ENCODE assay signal across 1 cellular context in genomic region chr1:2845874-2846273, GRCh38.
TF ChIP-seq lines count a peak whose summit lies in the region.

No MANE protein-coding gene starts in this region.

TF ChIP-seq in HepG2, 621 proteins besides CTCF, POLR2A, EP300 and RAD21 (continued from another document):
- TF ChIP-seq, protein P1, sequence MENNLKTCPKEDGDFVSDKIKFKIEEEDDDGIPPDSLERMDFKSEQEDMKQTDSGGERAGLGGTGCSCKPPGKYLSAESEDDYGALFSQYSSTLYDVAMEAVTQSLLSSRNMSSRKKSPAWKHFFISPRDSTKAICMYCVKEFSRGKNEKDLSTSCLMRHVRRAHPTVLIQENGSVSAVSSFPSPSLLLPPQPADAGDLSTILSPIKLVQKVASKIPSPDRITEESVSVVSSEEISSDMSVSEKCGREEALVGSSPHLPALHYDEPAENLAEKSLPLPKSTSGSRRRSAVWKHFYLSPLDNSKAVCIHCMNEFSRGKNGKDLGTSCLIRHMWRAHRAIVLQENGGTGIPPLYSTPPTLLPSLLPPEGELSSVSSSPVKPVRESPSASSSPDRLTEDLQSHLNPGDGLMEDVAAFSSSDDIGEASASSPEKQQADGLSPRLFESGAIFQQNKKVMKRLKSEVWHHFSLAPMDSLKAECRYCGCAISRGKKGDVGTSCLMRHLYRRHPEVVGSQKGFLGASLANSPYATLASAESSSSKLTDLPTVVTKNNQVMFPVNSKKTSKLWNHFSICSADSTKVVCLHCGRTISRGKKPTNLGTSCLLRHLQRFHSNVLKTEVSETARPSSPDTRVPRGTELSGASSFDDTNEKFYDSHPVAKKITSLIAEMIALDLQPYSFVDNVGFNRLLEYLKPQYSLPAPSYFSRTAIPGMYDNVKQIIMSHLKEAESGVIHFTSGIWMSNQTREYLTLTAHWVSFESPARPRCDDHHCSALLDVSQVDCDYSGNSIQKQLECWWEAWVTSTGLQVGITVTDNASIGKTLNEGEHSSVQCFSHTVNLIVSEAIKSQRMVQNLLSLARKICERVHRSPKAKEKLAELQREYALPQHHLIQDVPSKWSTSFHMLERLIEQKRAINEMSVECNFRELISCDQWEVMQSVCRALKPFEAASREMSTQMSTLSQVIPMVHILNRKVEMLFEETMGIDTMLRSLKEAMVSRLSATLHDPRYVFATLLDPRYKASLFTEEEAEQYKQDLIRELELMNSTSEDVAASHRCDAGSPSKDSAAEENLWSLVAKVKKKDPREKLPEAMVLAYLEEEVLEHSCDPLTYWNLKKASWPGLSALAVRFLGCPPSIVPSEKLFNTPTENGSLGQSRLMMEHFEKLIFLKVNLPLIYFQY (CRISPR knock-in tag; IDR thresholded peaks at IDR 0.05; ENCODE audit: borderline replicate concordance) = no peak
- TF ChIP-seq, protein P2, sequence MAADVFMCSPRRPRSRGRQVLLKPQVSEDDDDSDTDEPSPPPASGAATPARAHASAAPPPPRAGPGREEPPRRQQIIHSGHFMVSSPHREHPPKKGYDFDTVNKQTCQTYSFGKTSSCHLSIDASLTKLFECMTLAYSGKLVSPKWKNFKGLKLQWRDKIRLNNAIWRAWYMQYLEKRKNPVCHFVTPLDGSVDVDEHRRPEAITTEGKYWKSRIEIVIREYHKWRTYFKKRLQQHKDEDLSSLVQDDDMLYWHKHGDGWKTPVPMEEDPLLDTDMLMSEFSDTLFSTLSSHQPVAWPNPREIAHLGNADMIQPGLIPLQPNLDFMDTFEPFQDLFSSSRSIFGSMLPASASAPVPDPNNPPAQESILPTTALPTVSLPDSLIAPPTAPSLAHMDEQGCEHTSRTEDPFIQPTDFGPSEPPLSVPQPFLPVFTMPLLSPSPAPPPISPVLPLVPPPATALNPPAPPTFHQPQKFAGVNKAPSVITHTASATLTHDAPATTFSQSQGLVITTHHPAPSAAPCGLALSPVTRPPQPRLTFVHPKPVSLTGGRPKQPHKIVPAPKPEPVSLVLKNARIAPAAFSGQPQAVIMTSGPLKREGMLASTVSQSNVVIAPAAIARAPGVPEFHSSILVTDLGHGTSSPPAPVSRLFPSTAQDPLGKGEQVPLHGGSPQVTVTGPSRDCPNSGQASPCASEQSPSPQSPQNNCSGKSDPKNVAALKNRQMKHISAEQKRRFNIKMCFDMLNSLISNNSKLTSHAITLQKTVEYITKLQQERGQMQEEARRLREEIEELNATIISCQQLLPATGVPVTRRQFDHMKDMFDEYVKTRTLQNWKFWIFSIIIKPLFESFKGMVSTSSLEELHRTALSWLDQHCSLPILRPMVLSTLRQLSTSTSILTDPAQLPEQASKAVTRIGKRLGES (CRISPR knock-in tag; IDR thresholded peaks at IDR 0.05; ENCODE audit: borderline replicate concordance) = no peak
- no peak for TF ChIP-seq CBX2 (IDR thresholded peaks at IDR 0.05; ENCODE audit: low read depth, low read length)
- no peak for TF ChIP-seq CBX2 (CRISPR knock-in tag; IDR thresholded peaks at IDR 0.05; ENCODE audit: low read depth)
- TF ChIP-seq MXD1 (CRISPR knock-in tag; IDR thresholded peaks at IDR 0.05) = no peak
- TF ChIP-seq ZUFSP (CRISPR knock-in tag; IDR thresholded peaks at IDR 0.05; ENCODE audit: borderline replicate concordance) = no peak
- no peak for TF ChIP-seq GZF1 (CRISPR knock-in tag; IDR thresholded peaks at IDR 0.05)
- TF ChIP-seq RBM22 (optimal IDR thresholded peaks at IDR 0.05; ENCODE audit: low read length) = no peak
- no peak for TF ChIP-seq FOXP1 (IDR thresholded peaks at IDR 0.05)
- no peak for TF ChIP-seq FOXP1 (CRISPR knock-in tag; IDR thresholded peaks at IDR 0.05)
- no peak for TF ChIP-seq NONO (IDR thresholded peaks at IDR 0.05)
- no peak for TF ChIP-seq NONO (CRISPR knock-in tag; conservative IDR thresholded peaks at IDR 0.05)
- no peak for TF ChIP-seq TBX3 (IDR thresholded peaks at IDR 0.05; ENCODE audit: borderline replicate concordance)
- no peak for TF ChIP-seq ZSCAN21 (CRISPR knock-in tag; IDR thresholded peaks at IDR 0.05; ENCODE audit: borderline replicate concordance)
- TF ChIP-seq ZNF251 (CRISPR knock-in tag; IDR thresholded peaks at IDR 0.05) = no peak
- no peak for TF ChIP-seq KDM5A (IDR thresholded peaks at IDR 0.05; ENCODE audit: borderline replicate concordance, low read length)
- no peak for TF ChIP-seq ZSCAN20 (CRISPR knock-in tag; IDR thresholded peaks at IDR 0.05; ENCODE audit: borderline replicate concordance)
- TF ChIP-seq MLLT10 (CRISPR knock-in tag; IDR thresholded peaks at IDR 0.05) = no peak
TF ChIP-seq in HepG2: peak in this region for 0.
